In the genomic region with DNA sequence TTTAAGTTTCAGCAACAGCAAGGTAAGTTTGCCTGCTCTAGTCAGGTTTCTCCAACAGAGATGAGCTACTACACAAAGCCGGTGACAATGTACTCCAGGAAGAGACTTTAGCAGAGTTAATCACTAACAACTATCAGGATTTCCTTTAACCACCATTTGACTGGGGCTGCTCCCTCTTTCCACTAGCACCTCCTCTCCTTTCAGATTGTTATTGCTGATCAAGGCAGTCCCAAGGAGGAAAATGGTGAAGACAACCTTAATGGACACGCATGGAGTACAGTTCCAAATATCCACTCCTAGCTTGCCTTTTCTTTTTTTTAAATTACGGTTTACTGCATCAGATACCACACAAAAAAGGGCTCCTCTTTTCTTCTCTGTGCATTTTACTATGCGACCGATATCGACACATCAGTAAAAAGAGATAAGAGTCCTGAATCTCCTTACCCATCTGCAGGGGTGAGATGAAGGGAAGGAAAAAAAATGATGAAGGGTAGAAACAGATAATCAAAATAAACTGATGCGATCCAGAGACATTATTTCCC, we compare ENCODE assay signal across 8 cellular contexts. TPM values are rescaled to one million over a fixed set of nuclear protein-coding genes. Genes with fewer than 3 reads are reported as not detected.
DNase-seq lines count a peak whose midpoint lies in the region; ATAC-seq and TF ChIP-seq lines count a peak whose summit lies in the region.

No MANE protein-coding gene starts in this region.

- peaks cover 14% of the 10 kb centered on the region for H3F3A ChIP-seq in MM.1S (ENCODE audit: insufficient read depth, low read length)
- peaks cover 18% of the 10 kb centered on the region for H3F3A ChIP-seq in smooth muscle cell (ENCODE audit: low read depth)

- H3K4me3 Mint-ChIP-seq in activated naive CD4-positive, alpha-beta T cell treated with anti-CD3 and anti-CD28 coated beads, Interleukin-2, amount 10 ng/mL, durations not matched to agents 7 days and 5 days: peak overlapping the region; percentile 86
- H3K4me3 Mint-ChIP-seq in immature natural killer cell: peak overlapping the region; percentile 92 to 95 (median 93)

- H3K27me3 ChIP-seq in MM.1S (replicated peaks; ENCODE audit: insufficient read depth, low read length) (no peaks in the 10 kb centered on the region), adipocyte (replicated peaks; ENCODE audit: control insufficient read depth, insufficient read depth, low read length) (no peaks in the 10 kb centered on the region), smooth muscle cell (ENCODE audit: low read depth) (no peaks in the 10 kb centered on the region)

- H3K36me3 Mint-ChIP-seq in activated naive CD4-positive, alpha-beta T cell treated with anti-CD3 and anti-CD28 coated beads, Interleukin-2, amount 10 ng/mL, durations not matched to agents 7 days and 5 days: peaks cover 7% of the 10 kb centered on the region
- H3K36me3 Mint-ChIP-seq in immature natural killer cell: no peaks in the 10 kb centered on the region

- peak overlapping the region; percentile 19; the same call in 1 of the 2 replicates for H3K27ac ChIP-seq in MM.1S (ENCODE audit: low read length)
- H3K27ac ChIP-seq in smooth muscle cell (ENCODE audit: low read depth): peak overlapping the region; percentile 97

- H3K36me3 ChIP-seq in MM.1S (replicated peaks; ENCODE audit: insufficient read depth, low read length) (no peaks in the 10 kb centered on the region), adipocyte (ENCODE audit: control insufficient read depth, insufficient read depth, low read length, severe bottlenecking) (no peaks in the 10 kb centered on the region), smooth muscle cell (ENCODE audit: low read depth) (no peaks in the 10 kb centered on the region)

- peaks cover 35% of the 10 kb centered on the region for H3K4me1 Mint-ChIP-seq in activated naive CD4-positive, alpha-beta T cell treated with anti-CD3 and anti-CD28 coated beads, Interleukin-2, amount 10 ng/mL, durations not matched to agents 7 days and 5 days
- peaks cover 20 to 32% of the 10 kb centered on the region in 2 donors for H3K4me1 Mint-ChIP-seq in immature natural killer cell

- H3K9me3 ChIP-seq in MM.1S (replicated peaks; ENCODE audit: insufficient read depth, low read length) (no peaks in the 10 kb centered on the region), adipocyte (ENCODE audit: control insufficient read depth, low read length) (no peaks in the 10 kb centered on the region), smooth muscle cell (replicated peaks; ENCODE audit: low read depth) (no peaks in the 10 kb centered on the region)

- H3K27me3 Mint-ChIP-seq in activated naive CD4-positive, alpha-beta T cell treated with anti-CD3 and anti-CD28 coated beads, Interleukin-2, amount 10 ng/mL, durations not matched to agents 7 days and 5 days: no peaks in the 10 kb centered on the region
- peaks cover 0 to 2% (median 2%) of the 10 kb centered on the region in 3 donors for H3K27me3 Mint-ChIP-seq in immature natural killer cell (ENCODE audit: low read depth in 3 of 3)

- peak overlapping the region; percentile 67 for H3K27ac Mint-ChIP-seq in activated naive CD4-positive, alpha-beta T cell treated with anti-CD3 and anti-CD28 coated beads, Interleukin-2, amount 10 ng/mL, durations not matched to agents 7 days and 5 days
- H3K27ac Mint-ChIP-seq in immature natural killer cell: peak overlapping the region; percentile 86 to 95 (median 90)

- no peaks in the 10 kb centered on the region for H3K9me2 ChIP-seq in MM.1S (replicated peaks; ENCODE audit: insufficient read depth, low read length)

- H3K79me2 ChIP-seq in MM.1S (ENCODE audit: low read length) (peaks cover 62% of the 10 kb centered on the region), smooth muscle cell (ENCODE audit: low read depth) (peaks cover 60% of the 10 kb centered on the region)

- H3K4me2 ChIP-seq in MM.1S (ENCODE audit: low read depth, low read length) (peak overlapping the region; percentile 93), smooth muscle cell (peak overlapping the region; percentile 84)

- peaks cover 12% of the 10 kb centered on the region for H3K4me1 ChIP-seq in MM.1S (ENCODE audit: low read length)
- peaks cover 50% of the 10 kb centered on the region for H3K4me1 ChIP-seq in adipocyte (ENCODE audit: control insufficient read depth, insufficient read depth, low read length)
- H3K4me1 ChIP-seq in smooth muscle cell (ENCODE audit: low read depth): peaks cover 22% of the 10 kb centered on the region

- H3K4me3 ChIP-seq in MM.1S (ENCODE audit: low read length): peak overlapping the region; percentile 77
- H3K4me3 ChIP-seq in adipocyte (ENCODE audit: low read length): peak overlapping the region; percentile 93
- peak overlapping the region; percentile 89 for H3K4me3 ChIP-seq in smooth muscle cell

- H4K20me1 ChIP-seq in MM.1S (ENCODE audit: insufficient read depth, low read length): no peaks in the 10 kb centered on the region
- H4K20me1 ChIP-seq in smooth muscle cell (ENCODE audit: low read depth): peaks cover 45% of the 10 kb centered on the region

- WGBS in smooth muscle cell (ENCODE audit: low lambda C conversion rate): 3% methylated on average over 7 of the region's 7 CpGs

- CTCF ChIA-PET in activated naive CD4-positive, alpha-beta T cell treated with anti-CD3 and anti-CD28 coated beads, Interleukin-2, amount 10 ng/mL, durations not matched to agents 7 days and 5 days (lab: Charles Lee): interaction anchor here (0.7 to 1.9 kb wide), 4 partner anchors 31 to 139 kb away, joined by 3 to 6 read pairs (median 4); partner anchors contain the start of genes DHRS13 and FAM222B

- TF ChIP-seq CTCF in MM.1S (IDR thresholded peaks at IDR 0.05; ENCODE audit: low read length): no peak
- TF ChIP-seq CTCF in smooth muscle cell (IDR thresholded peaks at IDR 0.05; ENCODE audit: borderline replicate concordance, insufficient read depth, poor library complexity, severe bottlenecking): no peak

- H3K9ac ChIP-seq in MM.1S (ENCODE audit: low read length) (peak overlapping the region; percentile 72), adipocyte (ENCODE audit: low read length) (peak overlapping the region; percentile 88), smooth muscle cell (ENCODE audit: low read depth) (peak overlapping the region; percentile 96)

- no peak for DNase-seq in activated naive CD4-positive, alpha-beta T cell treated with anti-CD3 and anti-CD28 coated beads, Interleukin-2, amount 10 ng/mL, durations not matched to agents 7 days and 5 days
- DNase-seq in activated naive CD4-positive, alpha-beta T cell treated with anti-CD3 and anti-CD28 coated beads, Interleukin-2, amount 50 U/mL, for 16 hours: no peak
- peak; percentile 8 for DNase-seq in MM.1S
- DNase-seq in adipocyte (ENCODE audit: low read depth): peak; percentile 42
- DNase-seq in immature natural killer cell: peak; percentile 1 to 6 (median 4)
- no peak for DNase-seq in smooth muscle cell (lab: John Stamatoyannopoulos, UW; ENCODE audit: unreplicated experiment)
- no peak for DNase-seq in NCI-H187 treated with DMSO at 0.1 percent for 48 hours (lab: John Stamatoyannopoulos, UW)

- no peak for ATAC-seq in GM18868 (IDR thresholded peaks at IDR 0.05; ENCODE audit: unreplicated experiment)

- H2AFZ ChIP-seq in MM.1S (ENCODE audit: low read length) (peak overlapping the region; percentile 87), smooth muscle cell (ENCODE audit: low read depth) (peak overlapping the region; percentile 85)

- no peaks in the 10 kb centered on the region for H3K9me3 Mint-ChIP-seq in activated naive CD4-positive, alpha-beta T cell treated with anti-CD3 and anti-CD28 coated beads, Interleukin-2, amount 10 ng/mL, durations not matched to agents 7 days and 5 days
- no peaks in the 10 kb centered on the region for H3K9me3 Mint-ChIP-seq in immature natural killer cell

RNA-seq across cellular contexts. Expression of gene FAM222B, which starts 30.9 kb away (rescaled TPM):
- polyA plus RNA-seq in immature natural killer cell (10 to 100 TPM in 1 of 3 donors, 1 to 10 TPM in 2; 2.5 to 13.7 (median 4.9) TPM), smooth muscle cell (28.0 and 35.9 TPM in 2 replicates)
- 10.6 and 20.5 TPM in 2 replicates for total RNA-seq in smooth muscle cell

RNA-seq across cellular contexts. Expression of gene ERAL1, which starts 43.2 kb away (rescaled TPM):
- 10 to 100 TPM; 32.6 to 48.9 (median 43.5) TPM for polyA plus RNA-seq in immature natural killer cell
- 30.0 and 37.6 TPM in 2 replicates for total RNA-seq in smooth muscle cell
- 58.9 and 59.3 TPM in 2 replicates for polyA plus RNA-seq in smooth muscle cell

Comparison
In these comparisons a context has a peak if more than half of its experiments do, and no peak if none do; other contexts are left out.
1. DNase-seq: peak in MM.1S (single experiment), adipocyte (single experiment) and immature natural killer cell (3 of 3); none in activated naive CD4-positive, alpha-beta T cell treated with anti-CD3 and anti-CD28 coated beads, Interleukin-2, amount 10 ng/mL, durations not matched to agents 7 days and 5 days (single experiment), activated naive CD4-positive, alpha-beta T cell treated with anti-CD3 and anti-CD28 coated beads, Interleukin-2, amount 50 U/mL, for 16 hours (single experiment), smooth muscle cell (single experiment) and NCI-H187 treated with DMSO at 0.1 percent for 48 hours (single experiment).
2. Peak in every context shown above with its lines, with median percentiles within 50 percentile points of each other: H3K4me3 ChIP-seq and H3K9ac ChIP-seq.